8 cellular contexts compared by ENCODE assay signal in genomic region chr5:80275347-80275746, GRCh38. TPM values are rescaled to one million over a fixed set of nuclear protein-coding genes. Genes with fewer than 3 reads are reported as not detected.
DNase-seq lines count a peak whose midpoint lies in the region; ATAC-seq, FAIRE-seq and TF ChIP-seq lines count a peak whose summit lies in the region.

No MANE protein-coding gene starts in this region.

- no peaks in the 10 kb centered on the region for H3K9me3 Mint-ChIP-seq in activated naive CD8-positive, alpha-beta T cell (ENCODE audit: low read depth)
- no peaks in the 10 kb centered on the region for H3K9me3 Mint-ChIP-seq in activated naive CD8-positive, alpha-beta T cell treated with anti-CD3 and anti-CD28 coated beads for 36 hours

- H3K4me1 Mint-ChIP-seq in activated naive CD8-positive, alpha-beta T cell (ENCODE audit: low read depth), result peaks cover 22% of the 10 kb centered on the region
- H3K4me1 Mint-ChIP-seq in activated naive CD8-positive, alpha-beta T cell treated with anti-CD3 and anti-CD28 coated beads for 36 hours, result peaks cover 16% of the 10 kb centered on the region

- no peak overlapping the region for H3K4me3 Mint-ChIP-seq in activated naive CD8-positive, alpha-beta T cell
- no peak overlapping the region for H3K4me3 Mint-ChIP-seq in activated naive CD8-positive, alpha-beta T cell treated with anti-CD3 and anti-CD28 coated beads for 36 hours

- H3K4me3 ChIP-seq in fibroblast of mammary gland (ENCODE audit: control insufficient read depth, low read depth, low read length), result no peak overlapping the region

- no peak for FAIRE-seq in GM12892 (lab: Jason Lieb, UNC)

- TF ChIP-seq CTCF in fibroblast of mammary gland (conservative IDR thresholded peaks at IDR 0.05; ENCODE audit: control insufficient read depth, insufficient read depth, low read depth, low read length), result peak; percentile 37

- ATAC-seq in HG03280 (IDR thresholded peaks at IDR 0.05; ENCODE audit: unreplicated experiment), result no peak

- no peaks in the 10 kb centered on the region for H3K27me3 Mint-ChIP-seq in activated naive CD8-positive, alpha-beta T cell
- H3K27me3 Mint-ChIP-seq in activated naive CD8-positive, alpha-beta T cell treated with anti-CD3 and anti-CD28 coated beads for 36 hours, result no peaks in the 10 kb centered on the region

- TF ChIP-seq POLR2A in GM12892 (IDR thresholded peaks at IDR 0.05; ENCODE audit: low read depth, low read length), result no peak

- H3K36me3 Mint-ChIP-seq in activated naive CD8-positive, alpha-beta T cell, result no peaks in the 10 kb centered on the region
- H3K36me3 Mint-ChIP-seq in activated naive CD8-positive, alpha-beta T cell treated with anti-CD3 and anti-CD28 coated beads for 36 hours, result no peaks in the 10 kb centered on the region

- peak overlapping the region; percentile 9 for H3K27ac Mint-ChIP-seq in activated naive CD8-positive, alpha-beta T cell
- no peak overlapping the region for H3K27ac Mint-ChIP-seq in activated naive CD8-positive, alpha-beta T cell treated with anti-CD3 and anti-CD28 coated beads for 36 hours

- no peak for DNase-seq in activated naive CD8-positive, alpha-beta T cell treated with anti-CD3 and anti-CD28 coated beads for 36 hours
- DNase-seq in OCI-M1 (lab: John Stamatoyannopoulos, UW) (peak; percentile 30), fibroblast of mammary gland (ENCODE audit: low read depth) (peak; percentile 21), renal cortical epithelial cell (ENCODE audit: low read depth) (peak; percentile 40), GM12892 (ENCODE audit: insufficient read length) (no peak), DMS153 treated with DMSO at 0.1 percent for 48 hours (lab: John Stamatoyannopoulos, UW; ENCODE audit: unreplicated experiment) (no peak)

RNA-seq across cellular contexts. Expression of gene SERINC5, which starts 19.5 kb away (rescaled TPM):
- 10 to 100 TPM; 22.0 to 25.1 TPM for total RNA-seq in activated naive CD8-positive, alpha-beta T cell treated with anti-CD3 and anti-CD28 coated beads for 36 hours
- 8.7 and 23.7 TPM in 2 replicates for total RNA-seq in renal cortical epithelial cell
- polyA plus RNA-seq in GM12892 (2012; ENCODE audit: missing spikeins), result 1.9 TPM

RNA-seq across cellular contexts. Expression of gene SPZ1, which starts 44.5 kb away (rescaled TPM):
- total RNA-seq in activated naive CD8-positive, alpha-beta T cell treated with anti-CD3 and anti-CD28 coated beads for 36 hours, result not detected
- not detected in 2 replicates for total RNA-seq in renal cortical epithelial cell
- not detected for polyA plus RNA-seq in GM12892 (2012; ENCODE audit: missing spikeins)

Comparison
In these comparisons a context has a peak if more than half of its experiments do, and no peak if none do; other contexts are left out.
1. DNase-seq: peak in OCI-M1 (single experiment), fibroblast of mammary gland (single experiment) and renal cortical epithelial cell (single experiment); none in activated naive CD8-positive, alpha-beta T cell treated with anti-CD3 and anti-CD28 coated beads for 36 hours (single experiment), GM12892 (single experiment) and DMS153 treated with DMSO at 0.1 percent for 48 hours (single experiment).